Comparison of ENCODE assay signal across 1 cellular context in the genomic region with DNA sequence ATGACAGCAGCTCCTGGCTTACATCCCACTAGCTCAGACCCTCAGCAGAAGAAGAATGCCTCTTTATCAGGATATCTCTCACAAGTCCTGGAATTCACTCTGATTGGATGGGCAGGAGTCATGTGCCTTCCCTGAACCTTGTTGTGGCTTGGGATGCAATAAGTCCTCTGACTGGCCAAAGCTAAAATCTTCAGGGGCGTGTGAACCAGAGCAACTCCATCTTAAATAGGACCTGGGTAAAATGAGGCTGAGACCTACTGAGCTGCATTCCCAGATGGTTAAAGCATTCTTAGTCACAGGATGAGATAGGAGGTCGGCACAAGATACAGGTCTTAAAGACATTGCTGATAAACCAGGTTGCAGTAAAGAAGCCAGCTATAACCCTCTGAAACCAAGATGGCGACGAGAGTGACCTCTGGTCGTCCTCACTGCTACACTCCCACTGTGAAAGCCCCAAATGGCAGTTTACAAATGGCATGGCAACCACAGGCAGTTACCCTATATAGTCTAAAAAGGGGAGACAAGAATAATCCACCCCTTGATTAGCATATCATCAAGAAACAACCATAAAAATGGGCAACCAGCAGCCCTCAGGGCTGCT.
TF ChIP-seq lines count a peak whose summit lies in the region.

No MANE protein-coding gene starts in this region.

TF ChIP-seq in GM23338, 12 proteins besides CTCF, POLR2A, EP300 and RAD21 (continued from another document):
- TF ChIP-seq CREB1 (CRISPR knock-in tag; IDR thresholded peaks at IDR 0.05; ENCODE audit: low read depth) (no peak), POLR2AphosphoS5 (IDR thresholded peaks at IDR 0.05; ENCODE audit: low read depth) (no peak), EZH2phosphoT487 (IDR thresholded peaks at IDR 0.05; ENCODE audit: unreplicated experiment) (no peak)
- TF ChIP-seq, protein P1, sequence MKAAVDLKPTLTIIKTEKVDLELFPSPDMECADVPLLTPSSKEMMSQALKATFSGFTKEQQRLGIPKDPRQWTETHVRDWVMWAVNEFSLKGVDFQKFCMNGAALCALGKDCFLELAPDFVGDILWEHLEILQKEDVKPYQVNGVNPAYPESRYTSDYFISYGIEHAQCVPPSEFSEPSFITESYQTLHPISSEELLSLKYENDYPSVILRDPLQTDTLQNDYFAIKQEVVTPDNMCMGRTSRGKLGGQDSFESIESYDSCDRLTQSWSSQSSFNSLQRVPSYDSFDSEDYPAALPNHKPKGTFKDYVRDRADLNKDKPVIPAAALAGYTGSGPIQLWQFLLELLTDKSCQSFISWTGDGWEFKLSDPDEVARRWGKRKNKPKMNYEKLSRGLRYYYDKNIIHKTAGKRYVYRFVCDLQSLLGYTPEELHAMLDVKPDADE (IDR thresholded peaks at IDR 0.05): no peak
- TF ChIP-seq, protein P2, sequence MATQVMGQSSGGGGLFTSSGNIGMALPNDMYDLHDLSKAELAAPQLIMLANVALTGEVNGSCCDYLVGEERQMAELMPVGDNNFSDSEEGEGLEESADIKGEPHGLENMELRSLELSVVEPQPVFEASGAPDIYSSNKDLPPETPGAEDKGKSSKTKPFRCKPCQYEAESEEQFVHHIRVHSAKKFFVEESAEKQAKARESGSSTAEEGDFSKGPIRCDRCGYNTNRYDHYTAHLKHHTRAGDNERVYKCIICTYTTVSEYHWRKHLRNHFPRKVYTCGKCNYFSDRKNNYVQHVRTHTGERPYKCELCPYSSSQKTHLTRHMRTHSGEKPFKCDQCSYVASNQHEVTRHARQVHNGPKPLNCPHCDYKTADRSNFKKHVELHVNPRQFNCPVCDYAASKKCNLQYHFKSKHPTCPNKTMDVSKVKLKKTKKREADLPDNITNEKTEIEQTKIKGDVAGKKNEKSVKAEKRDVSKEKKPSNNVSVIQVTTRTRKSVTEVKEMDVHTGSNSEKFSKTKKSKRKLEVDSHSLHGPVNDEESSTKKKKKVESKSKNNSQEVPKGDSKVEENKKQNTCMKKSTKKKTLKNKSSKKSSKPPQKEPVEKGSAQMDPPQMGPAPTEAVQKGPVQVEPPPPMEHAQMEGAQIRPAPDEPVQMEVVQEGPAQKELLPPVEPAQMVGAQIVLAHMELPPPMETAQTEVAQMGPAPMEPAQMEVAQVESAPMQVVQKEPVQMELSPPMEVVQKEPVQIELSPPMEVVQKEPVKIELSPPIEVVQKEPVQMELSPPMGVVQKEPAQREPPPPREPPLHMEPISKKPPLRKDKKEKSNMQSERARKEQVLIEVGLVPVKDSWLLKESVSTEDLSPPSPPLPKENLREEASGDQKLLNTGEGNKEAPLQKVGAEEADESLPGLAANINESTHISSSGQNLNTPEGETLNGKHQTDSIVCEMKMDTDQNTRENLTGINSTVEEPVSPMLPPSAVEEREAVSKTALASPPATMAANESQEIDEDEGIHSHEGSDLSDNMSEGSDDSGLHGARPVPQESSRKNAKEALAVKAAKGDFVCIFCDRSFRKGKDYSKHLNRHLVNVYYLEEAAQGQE (IDR thresholded peaks at IDR 0.05; ENCODE audit: unreplicated experiment): no peak
- TF ChIP-seq, protein P3, sequence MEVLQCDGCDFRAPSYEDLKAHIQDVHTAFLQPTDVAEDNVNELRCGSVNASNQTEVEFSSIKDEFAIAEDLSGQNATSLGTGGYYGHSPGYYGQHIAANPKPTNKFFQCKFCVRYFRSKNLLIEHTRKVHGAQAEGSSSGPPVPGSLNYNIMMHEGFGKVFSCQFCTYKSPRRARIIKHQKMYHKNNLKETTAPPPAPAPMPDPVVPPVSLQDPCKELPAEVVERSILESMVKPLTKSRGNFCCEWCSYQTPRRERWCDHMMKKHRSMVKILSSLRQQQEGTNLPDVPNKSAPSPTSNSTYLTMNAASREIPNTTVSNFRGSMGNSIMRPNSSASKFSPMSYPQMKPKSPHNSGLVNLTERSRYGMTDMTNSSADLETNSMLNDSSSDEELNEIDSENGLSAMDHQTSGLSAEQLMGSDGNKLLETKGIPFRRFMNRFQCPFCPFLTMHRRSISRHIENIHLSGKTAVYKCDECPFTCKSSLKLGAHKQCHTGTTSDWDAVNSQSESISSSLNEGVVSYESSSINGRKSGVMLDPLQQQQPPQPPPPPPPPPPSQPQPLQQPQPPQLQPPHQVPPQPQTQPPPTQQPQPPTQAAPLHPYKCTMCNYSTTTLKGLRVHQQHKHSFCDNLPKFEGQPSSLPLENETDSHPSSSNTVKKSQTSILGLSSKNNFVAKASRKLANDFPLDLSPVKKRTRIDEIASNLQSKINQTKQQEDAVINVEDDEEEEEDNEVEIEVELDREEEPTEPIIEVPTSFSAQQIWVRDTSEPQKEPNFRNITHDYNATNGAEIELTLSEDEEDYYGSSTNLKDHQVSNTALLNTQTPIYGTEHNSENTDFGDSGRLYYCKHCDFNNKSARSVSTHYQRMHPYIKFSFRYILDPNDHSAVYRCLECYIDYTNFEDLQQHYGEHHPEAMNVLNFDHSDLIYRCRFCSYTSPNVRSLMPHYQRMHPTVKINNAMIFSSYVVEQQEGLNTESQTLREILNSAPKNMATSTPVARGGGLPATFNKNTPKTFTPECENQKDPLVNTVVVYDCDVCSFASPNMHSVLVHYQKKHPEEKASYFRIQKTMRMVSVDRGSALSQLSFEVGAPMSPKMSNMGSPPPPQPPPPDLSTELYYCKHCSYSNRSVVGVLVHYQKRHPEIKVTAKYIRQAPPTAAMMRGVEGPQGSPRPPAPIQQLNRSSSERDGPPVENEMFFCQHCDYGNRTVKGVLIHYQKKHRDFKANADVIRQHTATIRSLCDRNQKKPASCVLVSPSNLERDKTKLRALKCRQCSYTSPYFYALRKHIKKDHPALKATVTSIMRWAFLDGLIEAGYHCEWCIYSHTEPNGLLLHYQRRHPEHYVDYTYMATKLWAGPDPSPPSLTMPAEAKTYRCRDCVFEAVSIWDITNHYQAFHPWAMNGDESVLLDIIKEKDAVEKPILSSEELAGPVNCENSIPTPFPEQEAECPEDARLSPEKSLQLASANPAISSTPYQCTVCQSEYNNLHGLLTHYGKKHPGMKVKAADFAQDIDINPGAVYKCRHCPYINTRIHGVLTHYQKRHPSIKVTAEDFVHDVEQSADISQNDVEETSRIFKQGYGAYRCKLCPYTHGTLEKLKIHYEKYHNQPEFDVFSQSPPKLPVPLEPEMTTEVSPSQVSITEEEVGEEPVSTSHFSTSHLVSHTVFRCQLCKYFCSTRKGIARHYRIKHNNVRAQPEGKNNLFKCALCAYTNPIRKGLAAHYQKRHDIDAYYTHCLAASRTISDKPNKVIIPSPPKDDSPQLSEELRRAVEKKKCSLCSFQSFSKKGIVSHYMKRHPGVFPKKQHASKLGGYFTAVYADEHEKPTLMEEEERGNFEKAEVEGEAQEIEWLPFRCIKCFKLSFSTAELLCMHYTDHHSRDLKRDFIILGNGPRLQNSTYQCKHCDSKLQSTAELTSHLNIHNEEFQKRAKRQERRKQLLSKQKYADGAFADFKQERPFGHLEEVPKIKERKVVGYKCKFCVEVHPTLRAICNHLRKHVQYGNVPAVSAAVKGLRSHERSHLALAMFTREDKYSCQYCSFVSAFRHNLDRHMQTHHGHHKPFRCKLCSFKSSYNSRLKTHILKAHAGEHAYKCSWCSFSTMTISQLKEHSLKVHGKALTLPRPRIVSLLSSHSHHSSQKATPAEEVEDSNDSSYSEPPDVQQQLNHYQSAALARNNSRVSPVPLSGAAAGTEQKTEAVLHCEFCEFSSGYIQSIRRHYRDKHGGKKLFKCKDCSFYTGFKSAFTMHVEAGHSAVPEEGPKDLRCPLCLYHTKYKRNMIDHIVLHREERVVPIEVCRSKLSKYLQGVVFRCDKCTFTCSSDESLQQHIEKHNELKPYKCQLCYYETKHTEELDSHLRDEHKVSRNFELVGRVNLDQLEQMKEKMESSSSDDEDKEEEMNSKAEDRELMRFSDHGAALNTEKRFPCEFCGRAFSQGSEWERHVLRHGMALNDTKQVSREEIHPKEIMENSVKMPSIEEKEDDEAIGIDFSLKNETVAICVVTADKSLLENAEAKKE (CRISPR knock-in tag; IDR thresholded peaks at IDR 0.05): no peak
